ENCODE assay signal across 17 cellular contexts in genomic region chr5:170493028-170493820, GRCh38. TPM values are rescaled to one million over a fixed set of nuclear protein-coding genes. Genes with fewer than 3 reads are reported as not detected.
"Had no signal": no experiment of that assay in that cellular context is flagged by ENCODE, and none has a peak within 500 bp of the region (broad histone marks: within the 10 kb centered on the region; RNA-seq: fewer than 3 reads in every experiment).

No MANE protein-coding gene starts in this region.

- DNase-seq: activated CD4-positive, alpha-beta T cell treated with anti-CD3 and anti-CD28 coated beads, Interleukin-2, amount 10 ng/mL, durations not matched to agents 7 days and 5 days; activated CD8-positive, alpha-beta memory T cell treated with anti-CD3 and anti-CD28 coated beads, Interleukin-2, amount 50 U/mL, for 4 hours; activated naive CD4-positive, alpha-beta T cell treated with anti-CD3 and anti-CD28 coated beads, Interleukin-2, amount 50 U/mL, for 16 hours; activated T-cell treated with anti-CD3 and anti-CD28 coated beads, Interleukin-2, amount 50 U/mL, for 4 hours; aorta; cortex of kidney; immature natural killer cell; stimulated activated CD4-positive, alpha-beta T cell treated with anti-CD3 and anti-CD28 coated beads, Interleukin-2, amount 100 ng/mL, for 24 hours; trophoblast cell had no signal

- ATAC-seq: activated CD4-positive, CD25-positive, alpha-beta regulatory T cell treated with anti-CD3 and anti-CD28 coated beads, Interleukin-2, amount 50 U/mL, for 24 hours; activated T-cell treated with anti-CD3 and anti-CD28 coated beads, Interleukin-2, amount 50 U/mL, for 4 hours; gastroesophageal sphincter; natural killer cell treated with Interleukin-12 subunit alpha and Interleukin-12 subunit beta and Interleukin-15 and Interleukin-18, amount 100 ng/mL, for 72 hours had no signal

- H3K36me3 ChIP-seq: gastroesophageal sphincter, suprapubic skin, vagina had no signal

- H3K27me3 ChIP-seq: vagina had no signal

- H3K9me3 ChIP-seq: gastroesophageal sphincter, suprapubic skin, vagina had no signal

- FAIRE-seq: endometrium had no signal

- H3K4me1 ChIP-seq: vagina had no signal

- H3K27ac ChIP-seq: gastroesophageal sphincter, suprapubic skin, vagina had no signal

- H3K4me3 ChIP-seq: gastroesophageal sphincter, suprapubic skin, vagina had no signal

RNA-seq across cellular contexts. Expression of gene KCNIP1, which starts 10.6 kb away (rescaled TPM):
- total RNA-seq: activated CD4-positive, alpha-beta T cell treated with anti-CD3 and anti-CD28 coated beads, Interleukin-2, amount 10 ng/mL, durations not matched to agents 7 days and 5 days; activated T-cell treated with anti-CD3 and anti-CD28 coated beads, Interleukin-2, amount 50 U/mL, for 4 hours; mesenteric fat pad; natural killer cell treated with Interleukin-12 subunit alpha and Interleukin-12 subunit beta and Interleukin-15 and Interleukin-18, amount 100 ng/mL, for 72 hours; vagina had no signal
- polyA plus RNA-seq: aorta, immature natural killer cell, liver had no signal
